8 cellular contexts compared by ENCODE assay signal in the genomic region with DNA sequence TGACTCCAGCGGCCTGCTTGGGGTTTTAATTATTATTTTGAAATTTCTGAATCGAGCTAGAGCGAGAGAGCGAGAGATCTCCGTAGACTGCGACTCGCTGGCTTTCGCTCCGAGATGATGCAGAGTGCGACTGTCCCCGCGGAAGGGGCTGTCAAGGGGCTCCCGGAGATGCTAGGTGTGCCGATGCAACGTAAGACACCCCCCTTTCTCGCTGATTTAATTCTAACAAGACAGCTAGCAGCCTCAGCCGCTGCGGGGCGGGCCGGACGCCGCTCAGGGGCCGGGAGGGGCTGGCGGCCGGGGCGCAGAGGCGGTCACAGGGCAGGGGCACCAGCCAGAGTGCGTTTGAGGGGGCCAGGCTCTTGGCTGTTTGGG. TPM values are rescaled to one million over a fixed set of nuclear protein-coding genes. Genes with fewer than 3 reads are reported as not detected.
A peak's percentile ranks its signal among the peaks of the same experiment; 100 is the strongest.
DNase-seq lines count a peak whose midpoint lies in the region; ATAC-seq and TF ChIP-seq lines count a peak whose summit lies in the region.

No MANE protein-coding gene starts in this region.

- no peaks in the 10 kb centered on the region for H3K9me3 Mint-ChIP-seq in CD8-positive, alpha-beta T cell
- no peaks in the 10 kb centered on the region for H3K9me3 Mint-ChIP-seq in natural killer cell

- H3K27ac Mint-ChIP-seq in CD8-positive, alpha-beta T cell: no peak overlapping the region
- no peak overlapping the region for H3K27ac Mint-ChIP-seq in natural killer cell

- H3K36me3 ChIP-seq in CD8-positive, alpha-beta T cell (ENCODE audit: insufficient read depth, low read length): no peaks in the 10 kb centered on the region
- H3K36me3 ChIP-seq in HUES6 (ENCODE audit: control insufficient read depth, insufficient read depth, low read length) (no peaks in the 10 kb centered on the region), brain microvascular endothelial cell (replicated peaks) (no peaks in the 10 kb centered on the region)

- H3K27me3 ChIP-seq in CD8-positive, alpha-beta T cell (ENCODE audit: insufficient read depth, low read length): peaks cover 56% of the 10 kb centered on the region
- H3K27me3 ChIP-seq in HUES6 (ENCODE audit: control insufficient read depth, insufficient read depth, low read length) (peaks cover 96% of the 10 kb centered on the region), brain microvascular endothelial cell (replicated peaks) (peaks cover 69% of the 10 kb centered on the region)

- peaks cover 59% of the 10 kb centered on the region for H3K27me3 Mint-ChIP-seq in CD8-positive, alpha-beta T cell (ENCODE audit: low read depth)
- peaks cover 59 to 62% of the 10 kb centered on the region in 2 donors for H3K27me3 Mint-ChIP-seq in natural killer cell (ENCODE audit: low read depth in 2 of 2)

- H3K4me3 ChIP-seq in CD8-positive, alpha-beta T cell (ENCODE audit: low read depth, low read length): peak overlapping the region; percentile 49
- peak overlapping the region; percentile 74 for H3K4me3 ChIP-seq in HUES6 (ENCODE audit: low read depth, low read length)
- peak overlapping the region; percentile 43 for H3K4me3 ChIP-seq in brain microvascular endothelial cell (ENCODE audit: low read depth, low read length)

- peak; percentile 33 for ATAC-seq in CD8-positive, alpha-beta T cell
- ATAC-seq in natural killer cell (peak; percentile 21 to 43 (median 25)), HG02938 (IDR thresholded peaks at IDR 0.05; ENCODE audit: unreplicated experiment) (no peak)

- peaks cover 30% of the 10 kb centered on the region for H3K4me1 Mint-ChIP-seq in CD8-positive, alpha-beta T cell (ENCODE audit: low read depth)
- peaks cover 12 to 27% of the 10 kb centered on the region in 2 donors for H3K4me1 Mint-ChIP-seq in natural killer cell

- no peaks in the 10 kb centered on the region for H3K9me3 ChIP-seq in CD8-positive, alpha-beta T cell (ENCODE audit: low read length)
- no peaks in the 10 kb centered on the region for H3K9me3 ChIP-seq in HUES6 (ENCODE audit: control insufficient read depth, insufficient read depth, low read depth, low read length)

- H3K4me3 Mint-ChIP-seq in CD8-positive, alpha-beta T cell: peak overlapping the region; percentile 75
- H3K4me3 Mint-ChIP-seq in natural killer cell: peak overlapping the region; percentile 82

- CTCF ChIA-PET in CD8-positive, alpha-beta T cell (lab: Charles Lee): no interaction called here

- TF ChIP-seq CTCF in CD8-positive, alpha-beta T cell (IDR thresholded peaks at IDR 0.05): no peak
- TF ChIP-seq CTCF in brain microvascular endothelial cell (IDR thresholded peaks at IDR 0.05; ENCODE audit: low read depth, low read length, missing control alignments): no peak
- no peak for TF ChIP-seq CTCF in natural killer cell (IDR thresholded peaks at IDR 0.05)

- POLR2A ChIA-PET in CD8-positive, alpha-beta T cell (lab: Charles Lee): no interaction called here

- peak overlapping the region; percentile 83 for H3K9ac ChIP-seq in HUES6 (ENCODE audit: low read length)

- in situ Hi-C loops in brain microvascular endothelial cell (cut with HindIII; ENCODE audit: low pct_ligation_motif_present, low sequenced_read_pairs): no loop called here

- no peak for DNase-seq in CD8-positive, alpha-beta T cell
- DNase-seq in brain microvascular endothelial cell (no peak), natural killer cell (no peak), cortex of kidney (lab: John Stamatoyannopoulos, UW) (no peak), HPDE6-E6E7 (ENCODE audit: extremely low spot score) (no peak), NK-92 (lab: John Stamatoyannopoulos, UW; ENCODE audit: unreplicated experiment) (no peak)

- no peaks in the 10 kb centered on the region for H3K36me3 Mint-ChIP-seq in CD8-positive, alpha-beta T cell
- no peaks in the 10 kb centered on the region for H3K36me3 Mint-ChIP-seq in natural killer cell

- peaks cover 25% of the 10 kb centered on the region for H3K4me1 ChIP-seq in CD8-positive, alpha-beta T cell (ENCODE audit: insufficient read depth, low read length)
- peaks cover 28% of the 10 kb centered on the region for H3K4me1 ChIP-seq in HUES6 (ENCODE audit: control insufficient read depth, insufficient read depth, low read length)

- no peak overlapping the region for H3K27ac ChIP-seq in CD8-positive, alpha-beta T cell (ENCODE audit: low read depth, low read length)
- H3K27ac ChIP-seq in HUES6 (ENCODE audit: low read depth, low read length) (no peak overlapping the region), brain microvascular endothelial cell (no peak overlapping the region)

- intact Hi-C loops in CD8-positive, alpha-beta T cell (cut with DNase I, micrococcal nuclease): no loop called here
- intact Hi-C loops in natural killer cell (cut with micrococcal nuclease): no loop called here

RNA-seq across cellular contexts. Expression of a gene that starts 0.3 kb away (rescaled TPM):
- total RNA-seq in CD8-positive, alpha-beta T cell: under 1 TPM in 1 of 2 experiments, not detected in 1; 0.08 TPM
- total RNA-seq in natural killer cell: under 1 TPM in 1 of 3 donors, not detected in 2; 0.08 TPM
